8 cellular contexts compared by ENCODE assay signal in genomic region chr17:3935140-3935542, GRCh38. TPM values are rescaled to one million over a fixed set of nuclear protein-coding genes. Genes with fewer than 3 reads are reported as not detected.
DNase-seq lines count a peak whose midpoint lies in the region; ATAC-seq lines count a peak whose summit lies in the region.

No MANE protein-coding gene starts in this region.

- peaks cover 86% of the 10 kb centered on the region for H3K36me3 Mint-ChIP-seq in activated T-cell treated with anti-CD3 and anti-CD28 coated beads, Interleukin-2, amount 50 U/mL, for 24 hours (ENCODE audit: low read depth)
- peaks cover 28% of the 10 kb centered on the region for H3K36me3 Mint-ChIP-seq in activated naive CD8-positive, alpha-beta T cell treated with anti-CD3 and anti-CD28 coated beads for 36 hours

- H3K9me3 Mint-ChIP-seq in activated T-cell treated with anti-CD3 and anti-CD28 coated beads, Interleukin-2, amount 50 U/mL, for 24 hours, result no peaks in the 10 kb centered on the region
- H3K9me3 Mint-ChIP-seq in activated naive CD8-positive, alpha-beta T cell treated with anti-CD3 and anti-CD28 coated beads for 36 hours, result no peaks in the 10 kb centered on the region

- peak; percentile 40 to 53 for DNase-seq in activated T-cell treated with anti-CD3 and anti-CD28 coated beads, Interleukin-2, amount 50 U/mL, for 48 hours
- DNase-seq in activated T-cell treated with anti-CD3 and anti-CD28 coated beads, Interleukin-2, amount 50 U/mL, for 24 hours, result no peak
- DNase-seq in NCI-H2107 treated with DMSO at 0.1 percent for 48 hours (lab: John Stamatoyannopoulos, UW; ENCODE audit: unreplicated experiment), result peak; percentile 83
- DNase-seq in activated naive CD8-positive, alpha-beta T cell treated with anti-CD3 and anti-CD28 coated beads for 36 hours, result peak; percentile 30
- peak; percentile 84 for DNase-seq in left ventricle myocardium superior
- DNase-seq in sciatic nerve (ENCODE audit: low spot score), result no peak
- DNase-seq in SIG-M5 (lab: John Stamatoyannopoulos, UW), result no peak

- intact Hi-C loops in left ventricle myocardium superior (cut with micrococcal nuclease), result no loop called here
- intact Hi-C loops in sciatic nerve (cut with DNase I), result no loop called here

- H3K27ac Mint-ChIP-seq in activated T-cell treated with anti-CD3 and anti-CD28 coated beads, Interleukin-2, amount 50 U/mL, for 24 hours, result no peak overlapping the region
- no peak overlapping the region for H3K27ac Mint-ChIP-seq in activated naive CD8-positive, alpha-beta T cell treated with anti-CD3 and anti-CD28 coated beads for 36 hours

- no peak overlapping the region for H3K4me3 Mint-ChIP-seq in activated T-cell treated with anti-CD3 and anti-CD28 coated beads, Interleukin-2, amount 50 U/mL, for 24 hours
- no peak overlapping the region for H3K4me3 Mint-ChIP-seq in activated naive CD8-positive, alpha-beta T cell treated with anti-CD3 and anti-CD28 coated beads for 36 hours

- ATAC-seq in left ventricle myocardium superior (peak; percentile 97), sciatic nerve (peak; percentile 86), GM18502 (IDR thresholded peaks at IDR 0.05; ENCODE audit: poor library complexity, unreplicated experiment) (no peak)

- no peaks in the 10 kb centered on the region for H3K4me1 Mint-ChIP-seq in activated T-cell treated with anti-CD3 and anti-CD28 coated beads, Interleukin-2, amount 50 U/mL, for 24 hours (ENCODE audit: low read depth)
- H3K4me1 Mint-ChIP-seq in activated naive CD8-positive, alpha-beta T cell treated with anti-CD3 and anti-CD28 coated beads for 36 hours, result no peaks in the 10 kb centered on the region

- H3K27me3 Mint-ChIP-seq in activated T-cell treated with anti-CD3 and anti-CD28 coated beads, Interleukin-2, amount 50 U/mL, for 24 hours, result no peaks in the 10 kb centered on the region
- H3K27me3 Mint-ChIP-seq in activated naive CD8-positive, alpha-beta T cell treated with anti-CD3 and anti-CD28 coated beads for 36 hours, result no peaks in the 10 kb centered on the region

RNA-seq across cellular contexts. Expression of gene P2RX1, which starts 18.9 kb away (rescaled TPM):
- under 1 TPM; 0.45 to 0.54 TPM for total RNA-seq in activated naive CD8-positive, alpha-beta T cell treated with anti-CD3 and anti-CD28 coated beads for 36 hours
- 0.17 TPM for total RNA-seq in left ventricle myocardium superior
- total RNA-seq in sciatic nerve, result 7.3 TPM

RNA-seq across cellular contexts. Expression of gene ATP2A3, which starts 29.1 kb away (rescaled TPM):
- 10 to 100 TPM; 85.7 to 89.9 TPM for total RNA-seq in activated naive CD8-positive, alpha-beta T cell treated with anti-CD3 and anti-CD28 coated beads for 36 hours
- total RNA-seq in left ventricle myocardium superior (5.8 TPM), sciatic nerve (13.8 TPM)

RNA-seq across cellular contexts. Expression of gene CAMKK1, which starts 42.3 kb away (rescaled TPM):
- total RNA-seq in activated naive CD8-positive, alpha-beta T cell treated with anti-CD3 and anti-CD28 coated beads for 36 hours, result 1 to 10 TPM; 4.8 to 5.0 TPM
- total RNA-seq in left ventricle myocardium superior (3.4 TPM), sciatic nerve (7.7 TPM)

Comparison
In these comparisons a context has a peak if more than half of its experiments do, and no peak if none do; other contexts are left out.
1. DNase-seq: peak in activated T-cell treated with anti-CD3 and anti-CD28 coated beads, Interleukin-2, amount 50 U/mL, for 48 hours (2 of 2), NCI-H2107 treated with DMSO at 0.1 percent for 48 hours (single experiment), activated naive CD8-positive, alpha-beta T cell treated with anti-CD3 and anti-CD28 coated beads for 36 hours (single experiment) and left ventricle myocardium superior (single experiment); none in activated T-cell treated with anti-CD3 and anti-CD28 coated beads, Interleukin-2, amount 50 U/mL, for 24 hours (single experiment), sciatic nerve (single experiment) and SIG-M5 (single experiment).